ENCODE assay signal across 8 cellular contexts in the genomic region with DNA sequence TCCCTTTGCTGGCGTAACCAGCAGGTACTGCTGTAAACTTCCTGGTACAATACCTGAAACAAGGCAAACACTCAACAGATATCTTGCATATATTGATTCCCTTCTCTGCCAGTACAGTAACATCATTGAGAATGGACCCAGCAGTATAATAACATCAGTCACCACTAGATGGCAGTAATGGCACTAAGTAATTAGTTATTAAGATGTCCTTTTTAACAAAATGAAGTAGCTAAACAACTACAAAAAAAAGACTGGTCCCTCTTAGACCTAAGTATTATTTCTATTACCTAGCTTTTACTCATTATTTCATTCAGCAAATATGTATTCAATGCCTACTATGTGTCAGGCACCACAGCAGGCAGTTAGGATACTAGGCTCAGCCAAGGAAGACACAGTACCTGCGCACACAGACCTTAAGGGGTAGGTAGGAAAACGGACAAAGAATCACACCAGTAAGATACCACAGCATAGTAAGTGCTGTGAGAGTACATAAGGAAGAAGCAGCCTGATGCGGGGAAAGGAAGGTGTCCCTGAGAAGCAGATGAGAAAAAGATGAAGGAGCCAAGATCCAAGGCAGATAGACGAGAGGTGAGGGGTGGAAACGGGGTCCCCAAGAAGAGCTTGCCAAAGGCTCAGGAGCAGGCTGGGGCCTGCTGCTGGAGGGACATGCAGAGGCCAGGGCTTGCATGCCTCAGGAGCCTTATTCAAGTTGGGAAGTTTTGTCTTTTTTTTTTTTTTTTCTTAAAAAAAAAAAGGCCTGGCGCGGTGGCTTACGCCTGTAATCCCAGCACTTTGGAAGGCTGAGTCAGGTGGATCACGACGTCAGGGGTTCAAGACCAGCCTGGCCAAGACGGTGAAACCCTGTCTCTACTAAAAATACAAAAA.
A peak's percentile ranks its signal among the peaks of the same experiment; 100 is the strongest.
DNase-seq lines count a peak whose midpoint lies in the region; ATAC-seq and TF ChIP-seq lines count a peak whose summit lies in the region.

No MANE protein-coding gene starts in this region.

- H3K4me3 ChIP-seq in psoas muscle = no peak overlapping the region

- H3K36me3 Mint-ChIP-seq in activated T-helper 2 cell treated with anti-CD3 and anti-CD28 coated beads, Interferon-gamma antibody, Interleukin-2, Interleukin-4, amounts not matched to agents 10 μg/mL and 5 μg/mL and 100 μg/mL, durations not matched to agents 14 hours and 24 hours and 36 hours (ENCODE audit: low read depth) = no peaks in the 10 kb centered on the region

- intact Hi-C loops in activated T-helper 2 cell treated with anti-CD3 and anti-CD28 coated beads, Interferon-gamma antibody, Interleukin-2, Interleukin-4, amounts not matched to agents 10 μg/mL and 5 μg/mL and 100 μg/mL, durations not matched to agents 14 hours and 24 hours and 36 hours (cut with micrococcal nuclease) = no loop called here
- intact Hi-C loops in psoas muscle (cut with DNase I) = loop anchor here in 1 of 2 donors (5.0 kb wide), 1 partner anchor 180 kb away; no protein-coding TSS in a partner anchor

- 62 to 67% (median 65%) methylated on average over 12 of the region's 12 CpGs for WGBS in psoas muscle, 3 donors

- TF ChIP-seq CTCF in psoas muscle (IDR thresholded peaks at IDR 0.05) = peak; percentile 77

- peaks cover 20% of the 10 kb centered on the region for H3K4me1 ChIP-seq in psoas muscle

- ATAC-seq in GM18907 (IDR thresholded peaks at IDR 0.05; ENCODE audit: unreplicated experiment) (peak; percentile 74), HG03378 (IDR thresholded peaks at IDR 0.05; ENCODE audit: unreplicated experiment) (peak; percentile 83), psoas muscle (peak; percentile 53 to 78 (median 62)), GM19023 (IDR thresholded peaks at IDR 0.05; ENCODE audit: unreplicated experiment) (no peak)

- no peaks in the 10 kb centered on the region for H3K27me3 ChIP-seq in psoas muscle (ENCODE audit: insufficient read depth in 3 of 3, low read length in 2 of 3)

- in situ Hi-C loops in Caki2 (cut with HindIII; ENCODE audit: low pct_unique_long_range_greater_than_20kb, low sequenced_read_pairs) = no loop called here

- H3K36me3 ChIP-seq in psoas muscle (ENCODE audit: insufficient read depth in 1 of 2, low read depth in 1 of 2) = no peaks in the 10 kb centered on the region

- H3K27me3 Mint-ChIP-seq in activated T-helper 2 cell treated with anti-CD3 and anti-CD28 coated beads, Interferon-gamma antibody, Interleukin-2, Interleukin-4, amounts not matched to agents 10 μg/mL and 5 μg/mL and 100 μg/mL, durations not matched to agents 14 hours and 24 hours and 36 hours (ENCODE audit: low read depth) = no peaks in the 10 kb centered on the region

- DNase-seq in Caki2 (ENCODE audit: low read depth) (peak; percentile 75), NCI-H460 (ENCODE audit: extremely low read depth, low read depth) (peak; percentile 75), glomerular visceral epithelial cell (ENCODE audit: extremely low spot score) (peak; percentile 75), psoas muscle (no peak)
- no peak for DNase-seq in activated T-helper 2 cell treated with anti-CD3 and anti-CD28 coated beads, Interferon-gamma antibody, Interleukin-2, Interleukin-4, amounts not matched to agents 10 μg/mL and 5 μg/mL and 100 μg/mL, durations not matched to agents 14 hours and 24 hours and 36 hours (ENCODE audit: low spot score)

- no peaks in the 10 kb centered on the region for H3K9me3 ChIP-seq in psoas muscle

- H3K4me1 Mint-ChIP-seq in activated T-helper 2 cell treated with anti-CD3 and anti-CD28 coated beads, Interferon-gamma antibody, Interleukin-2, Interleukin-4, amounts not matched to agents 10 μg/mL and 5 μg/mL and 100 μg/mL, durations not matched to agents 14 hours and 24 hours and 36 hours (ENCODE audit: low read depth) = peaks cover 11% of the 10 kb centered on the region

- peak overlapping the region; percentile 72 for H3K27ac ChIP-seq in psoas muscle

- H3K27ac Mint-ChIP-seq in activated T-helper 2 cell treated with anti-CD3 and anti-CD28 coated beads, Interferon-gamma antibody, Interleukin-2, Interleukin-4, amounts not matched to agents 10 μg/mL and 5 μg/mL and 100 μg/mL, durations not matched to agents 14 hours and 24 hours and 36 hours = peak overlapping the region; percentile 66

- no peaks in the 10 kb centered on the region for H3K9me3 Mint-ChIP-seq in activated T-helper 2 cell treated with anti-CD3 and anti-CD28 coated beads, Interferon-gamma antibody, Interleukin-2, Interleukin-4, amounts not matched to agents 10 μg/mL and 5 μg/mL and 100 μg/mL, durations not matched to agents 14 hours and 24 hours and 36 hours

- H3K4me3 Mint-ChIP-seq in activated T-helper 2 cell treated with anti-CD3 and anti-CD28 coated beads, Interferon-gamma antibody, Interleukin-2, Interleukin-4, amounts not matched to agents 10 μg/mL and 5 μg/mL and 100 μg/mL, durations not matched to agents 14 hours and 24 hours and 36 hours (ENCODE audit: low read depth) = no peak overlapping the region

Comparison
In these comparisons a context has a peak if more than half of its experiments do, and no peak if none do; other contexts are left out.
1. DNase-seq: peak in Caki2 (single experiment), NCI-H460 (single experiment) and glomerular visceral epithelial cell (single experiment); none in activated T-helper 2 cell treated with anti-CD3 and anti-CD28 coated beads, Interferon-gamma antibody, Interleukin-2, Interleukin-4, amounts not matched to agents 10 μg/mL and 5 μg/mL and 100 μg/mL, durations not matched to agents 14 hours and 24 hours and 36 hours (single experiment) and psoas muscle (0 of 2).